20 cellular contexts compared by ENCODE assay signal in the genomic region with DNA sequence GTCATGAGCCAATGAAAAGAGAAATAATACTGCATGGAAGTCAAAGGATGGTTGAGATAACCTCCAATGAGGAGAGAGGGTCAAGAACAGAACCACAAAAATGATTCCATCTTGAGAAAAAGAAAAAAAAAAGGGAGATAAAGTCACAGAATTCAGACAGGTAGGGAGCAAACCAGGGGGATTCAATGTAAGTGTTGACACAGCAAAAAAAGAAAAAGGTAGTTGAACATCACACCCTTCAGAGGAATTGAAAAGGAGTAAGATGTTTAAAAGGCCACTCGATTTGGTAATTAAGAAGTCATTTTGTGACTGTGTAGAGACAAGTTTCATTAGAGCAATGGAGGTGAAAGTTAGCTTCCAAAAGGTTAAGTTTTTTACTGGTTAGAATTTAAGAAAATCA.
"Had no signal": no experiment of that assay in that cellular context is flagged by ENCODE, and none has a peak within 500 bp of the region (broad histone marks: within the 10 kb centered on the region; RNA-seq: fewer than 3 reads in every experiment).

No MANE protein-coding gene starts in this region.

- H3K4me1 Mint-ChIP-seq: mesothelial cell of epicardium had no signal

- H3K27me3 ChIP-seq: esophagus muscularis mucosa, gastrocnemius medialis, heart right ventricle, neutrophil, sigmoid colon, suprapubic skin, thyroid gland had no signal

- ATAC-seq: effector memory CD8-positive, alpha-beta T cell; gastrocnemius medialis; heart right ventricle; left lobe of liver; stimulated activated naive CD8-positive, alpha-beta T cell treated with anti-CD3 and anti-CD28 coated beads, Interleukin-15, Interleukin-2, amounts not matched to agents 100 U/mL and 50 U/mL, for 24 hours had no signal

- H3K4me3 ChIP-seq: esophagus muscularis mucosa, gastrocnemius medialis, heart right ventricle, sigmoid colon, skin epidermis, suprapubic skin, thyroid gland had no signal

- H3K27ac Mint-ChIP-seq: dendritic cell treated with granulocyte-macrophage colony-stimulating factor and Interleukin-4, amounts not matched to agents 40 ng/mL and 50 ng/mL, for 4 days; mesothelial cell of epicardium; type B pancreatic cell had no signal

- H3K27ac ChIP-seq: epithelial cell of prostate, esophagus muscularis mucosa, gastrocnemius medialis, heart right ventricle, neutrophil, sigmoid colon, skin epidermis, suprapubic skin, thyroid gland had no signal

- DNase-seq: effector memory CD8-positive, alpha-beta T cell; gastrocnemius medialis; heart right ventricle; hypothalamus; islet precursor cell; mammary epithelial cell; sigmoid colon; stimulated activated CD4-positive, alpha-beta T cell treated with anti-CD3 and anti-CD28 coated beads, Interleukin-12 subunit alpha, Interleukin-12 subunit beta, amount 100 ng/mL, for 4 hours; stimulated activated naive CD8-positive, alpha-beta T cell treated with anti-CD3 and anti-CD28 coated beads, Interleukin-15, Interleukin-2, amounts not matched to agents 100 U/mL and 50 U/mL, for 24 hours; thyroid gland had no signal

- H3K4me1 ChIP-seq: esophagus muscularis mucosa, heart right ventricle, sigmoid colon, suprapubic skin, thyroid gland had no signal

- H3K4me3 Mint-ChIP-seq: dendritic cell treated with granulocyte-macrophage colony-stimulating factor and Interleukin-4, amounts not matched to agents 40 ng/mL and 50 ng/mL, for 4 days; effector memory CD8-positive, alpha-beta T cell; mesothelial cell of epicardium; type B pancreatic cell had no signal

- H3K27me3 Mint-ChIP-seq: dendritic cell treated with granulocyte-macrophage colony-stimulating factor and Interleukin-4, amounts not matched to agents 40 ng/mL and 50 ng/mL, for 4 days; effector memory CD8-positive, alpha-beta T cell; type B pancreatic cell had no signal

- FAIRE-seq: urothelium cell line had no signal

- H3K9me3 Mint-ChIP-seq: dendritic cell treated with granulocyte-macrophage colony-stimulating factor and Interleukin-4, amounts not matched to agents 40 ng/mL and 50 ng/mL, for 4 days; effector memory CD8-positive, alpha-beta T cell; mesothelial cell of epicardium; type B pancreatic cell had no signal

- H3K9me3 ChIP-seq: esophagus muscularis mucosa, gastrocnemius medialis, neutrophil, sigmoid colon, suprapubic skin, thyroid gland had no signal
